ENCODE assay signal across 12 cellular contexts in genomic region chr4:121308328-121308663, GRCh38.
DNase-seq lines count a peak whose midpoint lies in the region; ATAC-seq and TF ChIP-seq lines count a peak whose summit lies in the region.
"Had no signal": no experiment of that assay in that cellular context is flagged by ENCODE, and none has a peak within 500 bp of the region (broad histone marks: within the 10 kb centered on the region; RNA-seq: fewer than 3 reads in every experiment).

No MANE protein-coding gene starts in this region.

- CTCF ChIA-PET in BJ (lab: Yijun Ruan, JAX), result interaction anchor here (0.7 to 2.5 kb wide), 16 partner anchors 10 to 1153 kb away, joined by 3 to 34 read pairs (median 4); no protein-coding TSS in a partner anchor
- CTCF ChIA-PET in HEK293 (lab: Yijun Ruan, JAX), result interaction anchor here (0.6 to 2.2 kb wide), 23 partner anchors 10 to 1154 kb away, joined by 3 to 19 read pairs (median 3); no protein-coding TSS in a partner anchor

- H3K4me3 ChIP-seq in BJ (ENCODE audit: low read depth, low read length) (no peak overlapping the region), HEK293 (ENCODE audit: low read depth, low read length) (no peak overlapping the region)
- H3K4me3 ChIP-seq: suprapubic skin had no signal

- no peak for TF ChIP-seq CTCF in BJ (IDR thresholded peaks at IDR 0.05; ENCODE audit: insufficient read depth, low read depth, low read length)
- TF ChIP-seq CTCF in HEK293 (tag by site-specific recombination; IDR thresholded peaks at IDR 0.05), result no peak
- no peak for TF ChIP-seq CTCF in GM20000 (IDR thresholded peaks at IDR 0.05; ENCODE audit: extremely low read depth, missing control alignments)

- ATAC-seq in GM19395 (IDR thresholded peaks at IDR 0.05; ENCODE audit: unreplicated experiment) (no peak), GM19467 (IDR thresholded peaks at IDR 0.05; ENCODE audit: unreplicated experiment) (no peak)

- H3K4me1 ChIP-seq in HEK293 (ENCODE audit: control insufficient read depth, insufficient read depth, low read length), result no peaks in the 10 kb centered on the region
- H3K4me1 ChIP-seq: suprapubic skin had no signal

- no peak overlapping the region for H3K27ac ChIP-seq in HEK293 (ENCODE audit: extremely low read depth, low read depth, low read length)
- H3K27ac ChIP-seq: suprapubic skin had no signal

- H3K9me3 ChIP-seq in HEK293 (ENCODE audit: control insufficient read depth, insufficient read depth, low read depth, low read length), result no peaks in the 10 kb centered on the region
- H3K9me3 ChIP-seq: suprapubic skin had no signal

- no peaks in the 10 kb centered on the region for H3K36me3 ChIP-seq in BJ (ENCODE audit: control insufficient read depth, insufficient read depth, low read length)
- H3K36me3 ChIP-seq in HEK293 (ENCODE audit: control insufficient read depth in 2 of 2, insufficient read depth in 1 of 2, low read length in 2 of 2), result no peaks in the 10 kb centered on the region
- H3K36me3 ChIP-seq: suprapubic skin had no signal

- POLR2A ChIA-PET in BJ (lab: Charles Lee) (no interaction called here), HEK293 (lab: Yijun Ruan, JAX) (no interaction called here)

- H3K27me3 ChIP-seq in BJ (ENCODE audit: control insufficient read depth, insufficient read depth, low read length), result no peaks in the 10 kb centered on the region
- H3K27me3 ChIP-seq: suprapubic skin had no signal

- peak; percentile 2 for DNase-seq in BJ (ENCODE audit: low read depth)
- DNase-seq in RPMI7951 (ENCODE audit: low read depth), result peak; percentile 13
- DNase-seq in islet precursor cell, result peak; percentile 53
- no peak for DNase-seq in GM20000 (ENCODE audit: low spot score)
- DNase-seq in NCI-H1417 treated with DMSO at 0.1 percent for 48 hours (lab: John Stamatoyannopoulos, UW), result no peak
- DNase-seq: activated CD4-positive, CD25-positive, alpha-beta regulatory T cell; NCI-H187 treated with DMSO at 0.1 percent for 48 hours; retina had no signal

TF ChIP-seq in HEK293, 187 proteins besides CTCF, POLR2A, EP300 and RAD21:
- TF ChIP-seq SP7 (tag by site-specific recombination; IDR thresholded peaks at IDR 0.05) (0 out of 2 replicates have a peak, but pooled peaks have one; percentile 11), ZNF501 (tag by site-specific recombination; IDR thresholded peaks at IDR 0.05) (no peak)
TF ChIP-seq in HEK293: peak in this region for 1.

Comparison
In these comparisons a context has a peak if more than half of its experiments do, and no peak if none do; other contexts are left out.
1. DNase-seq: peak in BJ (single experiment), RPMI7951 (single experiment) and islet precursor cell (single experiment); none in GM20000 (single experiment) and NCI-H1417 treated with DMSO at 0.1 percent for 48 hours (single experiment).